ENCODE assay signal across 12 cellular contexts in genomic region chr6:49796842-49797455, GRCh38. TPM values are rescaled to one million over a fixed set of nuclear protein-coding genes. Genes with fewer than 3 reads are reported as not detected.
"Had no signal": no experiment of that assay in that cellular context is flagged by ENCODE, and none has a peak within 500 bp of the region (broad histone marks: within the 10 kb centered on the region; RNA-seq: fewer than 3 reads in every experiment).

No MANE protein-coding gene starts in this region.

RNA-seq across cellular contexts. Expression of gene PGK2, which starts 9.9 kb away (rescaled TPM):
- total RNA-seq: activated CD8-positive, alpha-beta memory T cell treated with anti-CD3 and anti-CD28 coated beads for 36 hours; activated T-cell treated with anti-CD3 and anti-CD28 coated beads, Interleukin-2, amount 50 U/mL, for 72 hours; aorta; dorsolateral prefrontal cortex; fibroblast of lung; foreskin keratinocyte; liver; mucosa of descending colon; pancreas; right lobe of liver; suprapubic skin; transverse colon had no signal

RNA-seq across cellular contexts. Expression of gene CRISP3, which starts 52.8 kb away (rescaled TPM):
- total RNA-seq: activated CD8-positive, alpha-beta memory T cell treated with anti-CD3 and anti-CD28 coated beads for 36 hours; activated T-cell treated with anti-CD3 and anti-CD28 coated beads, Interleukin-2, amount 50 U/mL, for 72 hours; aorta; fibroblast of lung; foreskin keratinocyte; mucosa of descending colon; transverse colon had no signal
